In the genomic region with DNA sequence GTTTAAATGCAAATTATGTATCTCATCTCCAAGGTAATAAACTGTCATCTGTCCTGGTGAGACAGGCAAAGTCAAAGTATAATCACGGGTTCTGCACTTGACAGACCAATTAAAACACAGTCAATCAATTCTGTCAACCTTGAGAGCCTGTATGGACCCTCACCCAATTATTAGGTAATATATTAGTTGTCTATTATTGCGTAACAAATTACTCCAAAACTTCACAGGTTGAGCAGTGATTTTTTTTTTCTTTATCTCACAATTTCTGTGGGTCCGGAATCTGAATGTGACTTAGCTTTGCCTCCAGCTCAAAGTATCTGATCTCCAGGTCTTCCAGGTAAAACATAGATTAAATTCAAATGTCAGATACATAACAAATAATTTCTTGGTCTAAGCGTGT, we compare ENCODE assay signal across 27 cellular contexts.
"Had no signal": no experiment of that assay in that cellular context is flagged by ENCODE, and none has a peak within 500 bp of the region (broad histone marks: within the 10 kb centered on the region; RNA-seq: fewer than 3 reads in every experiment).

No MANE protein-coding gene starts in this region.

- H3K4me3 ChIP-seq: ascending aorta, cardiac muscle cell had no signal

- H3K9me3 ChIP-seq: ascending aorta had no signal

- DNase-seq: activated B cell treated with CpG ODN at 0.5 μM for 24 hours; activated CD4-positive, alpha-beta memory T cell treated with anti-CD3 and anti-CD28 coated beads for 36 hours; activated CD4-positive, alpha-beta T cell treated with anti-CD3 and anti-CD28 coated beads for 4 hours; activated CD4-positive, alpha-beta T cell treated with anti-CD3 and anti-CD28 coated beads, Interleukin-2, amount 10 ng/mL, durations not matched to agents 24 days and 14 days; activated CD4-positive, alpha-beta T cell treated with anti-CD3 and anti-CD28 coated beads, Interleukin-2, amount 50 U/mL, for 1 hour; activated CD4-positive, alpha-beta T cell treated with anti-CD3 and anti-CD28 coated beads, Interleukin-2, amount 50 U/mL, for 4 hours; activated CD4-positive, CD25-positive, alpha-beta regulatory T cell treated with anti-CD3 and anti-CD28 coated beads, Interleukin-2, amount 50 U/mL, for 72 hours; activated CD8-positive, alpha-beta memory T cell treated with anti-CD3 and anti-CD28 coated beads, Interleukin-2, amount 50 U/mL, for 48 hours; activated CD8-positive, alpha-beta T cell treated with anti-CD3 and anti-CD28 coated beads for 36 hours; activated effector memory CD4-positive, alpha-beta T cell treated with Interleukin-2 at 50 U/mL for 16 hours; activated gamma-delta T cell; activated naive CD4-positive, alpha-beta T cell treated with anti-CD3 and anti-CD28 coated beads, Interleukin-2, amount 10 ng/mL, durations not matched to agents 7 days and 5 days; activated naive CD4-positive, alpha-beta T cell treated with Interleukin-2 at 50 U/mL for 16 hours; activated naive CD8-positive, alpha-beta T cell treated with anti-CD3 and anti-CD28 coated beads, Interleukin-2, amount 10 ng/mL, durations not matched to agents 7 days and 5 days; activated naive CD8-positive, alpha-beta T cell treated with anti-CD3 and anti-CD28 coated beads, Interleukin-2, amount 50 U/mL, for 24 hours; activated T-cell treated with anti-CD3 and anti-CD28 coated beads, Interleukin-2, amount 50 U/mL, for 24 hours; activated T-cell treated with anti-CD3 and anti-CD28 coated beads, Interleukin-2, amount 50 U/mL, for 48 hours; amygdala; anterior cingulate cortex; caudate nucleus; cerebellar nuclear complex; T-helper 2 cell; T-helper 9 cell had no signal

- H3K27me3 ChIP-seq: ascending aorta, cardiac muscle cell had no signal

- H3K36me3 ChIP-seq: ascending aorta, cardiac muscle cell had no signal

- FAIRE-seq: TTC549 had no signal

- H3K27ac ChIP-seq: ascending aorta, cardiac muscle cell, VCaP had no signal

- H3K4me1 ChIP-seq: ascending aorta had no signal
